ENCODE assay signal across 9 cellular contexts in the genomic region with DNA sequence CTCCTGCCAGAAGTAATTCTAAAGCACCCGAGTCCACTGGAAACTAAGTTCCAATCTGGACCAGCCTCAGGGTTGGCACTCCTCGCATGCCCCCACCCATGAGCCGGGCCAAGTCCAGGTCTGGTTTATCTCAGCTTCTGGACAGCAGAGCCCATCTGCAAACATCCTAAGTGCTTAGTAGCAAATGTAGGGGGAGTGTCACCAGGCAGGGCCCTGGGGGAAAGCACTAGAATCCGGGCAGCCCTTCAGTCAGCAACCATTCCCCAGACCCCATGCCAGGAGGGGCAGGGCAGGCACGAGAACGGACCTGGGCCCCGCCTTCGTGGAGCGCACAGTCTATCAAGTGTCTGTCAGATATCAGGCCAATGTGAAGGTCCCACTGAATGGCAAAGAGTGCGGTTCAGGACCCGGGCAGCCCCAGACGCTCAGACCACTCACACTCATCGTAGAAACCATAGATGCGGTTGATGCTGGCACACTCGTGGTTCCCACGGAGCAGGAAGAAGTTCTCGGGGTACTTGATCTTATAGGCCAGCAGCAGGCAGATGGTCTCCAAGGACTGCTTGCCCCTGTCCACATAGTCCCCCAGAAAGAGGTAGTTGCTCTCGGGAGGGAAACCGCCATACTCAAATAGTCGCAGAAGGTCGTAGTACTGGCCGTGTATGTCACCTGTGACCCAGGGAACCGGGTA. TPM values are rescaled to one million over a fixed set of nuclear protein-coding genes. Genes with fewer than 3 reads are reported as not detected.
DNase-seq lines count a peak whose midpoint lies in the region; ATAC-seq and TF ChIP-seq lines count a peak whose summit lies in the region.
"Had no signal": no experiment of that assay in that cellular context is flagged by ENCODE, and none has a peak within 500 bp of the region (broad histone marks: within the 10 kb centered on the region; RNA-seq: fewer than 3 reads in every experiment).

No MANE protein-coding gene starts in this region.

- TF ChIP-seq CTCF in right atrium auricular region (IDR thresholded peaks at IDR 0.05) (no peak), spleen (IDR thresholded peaks at IDR 0.05 in 8 of 11, conservative IDR thresholded peaks at IDR 0.05 in 3 of 11) (no peak)

- intact Hi-C loops in activated T-helper 1 cell treated with anti-CD3 and anti-CD28 coated beads, Interleukin-12 subunit alpha, Interleukin-12 subunit beta, Interleukin-2, Interleukin-4 antibody, amounts not matched to agents 30 ng/mL and 10 ng/mL and 1 ng/mL, durations not matched to agents 14 hours and 24 hours and 36 hours (cut with micrococcal nuclease) = loop anchor here (5.0 to 10.0 kb wide), 4 partner anchors 133 to 1546 kb away; a partner anchor contains a TSS
- intact Hi-C loops in spleen (cut with DNase I; ENCODE audit: low total_unique reads) (no loop called here), head of caudate nucleus (cut with DNase I) (loop anchor here (5.0 kb wide), 2 partner anchors 67 to 82 kb away; a partner anchor contains a TSS), sciatic nerve (cut with DNase I) (loop anchor here (1.0 kb wide), 1 partner anchor 133 kb away; no protein-coding TSS in a partner anchor)

- peak; percentile 44 to 64 for DNase-seq in HAP-1 (ENCODE audit: low spot score in 2 of 2)
- no peak for DNase-seq in activated T-helper 1 cell treated with anti-CD3 and anti-CD28 coated beads, Interleukin-12 subunit alpha, Interleukin-12 subunit beta, Interleukin-2, Interleukin-4 antibody, amounts not matched to agents 30 ng/mL and 10 ng/mL and 1 ng/mL, durations not matched to agents 14 hours and 24 hours and 36 hours (ENCODE audit: low spot score)
- no peak for DNase-seq in right atrium auricular region (ENCODE audit: low spot score)
- peak; percentile 82 for DNase-seq in spleen
- no peak for DNase-seq in stimulated activated CD8-positive, alpha-beta memory T cell treated with anti-CD3 and anti-CD28 coated beads, Interleukin-4, amount 100 ng/mL, for 48 hours
- no peak for DNase-seq in head of caudate nucleus
- no peak for DNase-seq in sciatic nerve (ENCODE audit: low spot score)
- DNase-seq in NAMALWA (ENCODE audit: low spot score) = no peak

- H3K4me3 Mint-ChIP-seq in activated T-helper 1 cell treated with anti-CD3 and anti-CD28 coated beads, Interleukin-12 subunit alpha, Interleukin-12 subunit beta, Interleukin-2, Interleukin-4 antibody, amounts not matched to agents 30 ng/mL and 10 ng/mL and 1 ng/mL, durations not matched to agents 14 hours and 24 hours and 36 hours = peak overlapping the region; percentile 92

- H3K9me3 ChIP-seq in HAP-1 (no peaks in the 10 kb centered on the region), right atrium auricular region (no peaks in the 10 kb centered on the region), spleen (no peaks in the 10 kb centered on the region)

- H3K27me3 ChIP-seq in HAP-1 (ENCODE audit: low read depth) = no peaks in the 10 kb centered on the region
- H3K27me3 ChIP-seq in right atrium auricular region = no peaks in the 10 kb centered on the region
- no peaks in the 10 kb centered on the region for H3K27me3 ChIP-seq in spleen (replicated peaks in 1 of 7)

- no peaks in the 10 kb centered on the region for H3K9me3 Mint-ChIP-seq in activated T-helper 1 cell treated with anti-CD3 and anti-CD28 coated beads, Interleukin-12 subunit alpha, Interleukin-12 subunit beta, Interleukin-2, Interleukin-4 antibody, amounts not matched to agents 30 ng/mL and 10 ng/mL and 1 ng/mL, durations not matched to agents 14 hours and 24 hours and 36 hours

- TF ChIP-seq POLR2A in spleen (IDR thresholded peaks at IDR 0.05) = no peak

- H3K4me3 ChIP-seq in HAP-1 = peak overlapping the region; percentile 87
- H3K4me3 ChIP-seq in right atrium auricular region = peak overlapping the region; percentile 79 to 93
- H3K4me3 ChIP-seq in spleen = peak overlapping the region; percentile 67 to 99 (median 88)

- peak overlapping the region; percentile 86 for H3K27ac Mint-ChIP-seq in activated T-helper 1 cell treated with anti-CD3 and anti-CD28 coated beads, Interleukin-12 subunit alpha, Interleukin-12 subunit beta, Interleukin-2, Interleukin-4 antibody, amounts not matched to agents 30 ng/mL and 10 ng/mL and 1 ng/mL, durations not matched to agents 14 hours and 24 hours and 36 hours

- no peak for ATAC-seq in sciatic nerve

- peaks cover 38% of the 10 kb centered on the region for H3K4me1 Mint-ChIP-seq in activated T-helper 1 cell treated with anti-CD3 and anti-CD28 coated beads, Interleukin-12 subunit alpha, Interleukin-12 subunit beta, Interleukin-2, Interleukin-4 antibody, amounts not matched to agents 30 ng/mL and 10 ng/mL and 1 ng/mL, durations not matched to agents 14 hours and 24 hours and 36 hours (ENCODE audit: low read depth)

- no peaks in the 10 kb centered on the region for H3K27me3 Mint-ChIP-seq in activated T-helper 1 cell treated with anti-CD3 and anti-CD28 coated beads, Interleukin-12 subunit alpha, Interleukin-12 subunit beta, Interleukin-2, Interleukin-4 antibody, amounts not matched to agents 30 ng/mL and 10 ng/mL and 1 ng/mL, durations not matched to agents 14 hours and 24 hours and 36 hours (ENCODE audit: insufficient read depth)

- in situ Hi-C loops in HAP-1 (cut with MboI; ENCODE audit: low sequenced_read_pairs) = no loop called here

- peaks cover 51% of the 10 kb centered on the region for H3K36me3 ChIP-seq in HAP-1 (replicated peaks)
- peaks cover 36% of the 10 kb centered on the region for H3K36me3 ChIP-seq in right atrium auricular region
- peaks cover 0 to 59% (median 48%) of the 10 kb centered on the region in 6 donors for H3K36me3 ChIP-seq in spleen

- 39 to 56% (median 43%) methylated on average over 17 to 23 of the region's 23 CpGs for WGBS in spleen, 5 donors

- peaks cover 13% of the 10 kb centered on the region for H3K4me1 ChIP-seq in HAP-1
- H3K4me1 ChIP-seq in right atrium auricular region = peaks cover 0 to 33% of the 10 kb centered on the region in 2 donors
- peaks cover 42 to 95% (median 78%) of the 10 kb centered on the region in 6 donors for H3K4me1 ChIP-seq in spleen

- H3K27ac ChIP-seq in right atrium auricular region (peak overlapping the region; percentile 95), spleen (peak overlapping the region; percentile 70 to 99 (median 96))

- peaks cover 28% of the 10 kb centered on the region for H3K36me3 Mint-ChIP-seq in activated T-helper 1 cell treated with anti-CD3 and anti-CD28 coated beads, Interleukin-12 subunit alpha, Interleukin-12 subunit beta, Interleukin-2, Interleukin-4 antibody, amounts not matched to agents 30 ng/mL and 10 ng/mL and 1 ng/mL, durations not matched to agents 14 hours and 24 hours and 36 hours (ENCODE audit: low read depth)

RNA-seq across cellular contexts. Expression of a gene that starts 1.3 kb away (rescaled TPM):
- total RNA-seq in activated T-helper 1 cell treated with anti-CD3 and anti-CD28 coated beads, Interleukin-12 subunit alpha, Interleukin-12 subunit beta, Interleukin-2, Interleukin-4 antibody, amounts not matched to agents 30 ng/mL and 10 ng/mL and 1 ng/mL, durations not matched to agents 14 hours and 24 hours and 36 hours = 260 and 263 TPM in 2 replicates
- total RNA-seq in right atrium auricular region = 100 to 1,000 TPM in 1 of 2 donors, 10 to 100 TPM in 1; 97.8 to 112 TPM
- 100 to 1,000 TPM; 147 to 192 (median 157) TPM for total RNA-seq in spleen
- polyA plus RNA-seq in spleen = 100 to 1,000 TPM; 152 to 207 (median 170) TPM
- 56.2 TPM for total RNA-seq in sciatic nerve

RNA-seq across cellular contexts. Expression of a gene that starts 3.5 kb away (rescaled TPM):
- 131 and 135 TPM in 2 replicates for total RNA-seq in activated T-helper 1 cell treated with anti-CD3 and anti-CD28 coated beads, Interleukin-12 subunit alpha, Interleukin-12 subunit beta, Interleukin-2, Interleukin-4 antibody, amounts not matched to agents 30 ng/mL and 10 ng/mL and 1 ng/mL, durations not matched to agents 14 hours and 24 hours and 36 hours
- total RNA-seq in right atrium auricular region (1 to 10 TPM in 1 of 2 donors, under 1 TPM in 1; 0.33 to 1.4 TPM), spleen (100 to 1,000 TPM in 4 of 7 donors, 10 to 100 TPM in 3; 66.3 to 132 (median 101) TPM), sciatic nerve (7.4 TPM)
- polyA plus RNA-seq in spleen = 100 to 1,000 TPM; 174 to 270 (median 196) TPM
- total RNA-seq: myocyte had no signal

RNA-seq across cellular contexts. Expression of a gene that starts 8.6 kb away (rescaled TPM):
- total RNA-seq in activated T-helper 1 cell treated with anti-CD3 and anti-CD28 coated beads, Interleukin-12 subunit alpha, Interleukin-12 subunit beta, Interleukin-2, Interleukin-4 antibody, amounts not matched to agents 30 ng/mL and 10 ng/mL and 1 ng/mL, durations not matched to agents 14 hours and 24 hours and 36 hours = 30.7 and 31.6 TPM in 2 replicates
- total RNA-seq in right atrium auricular region (1 to 10 TPM; 6.2 to 6.5 TPM), spleen (10 to 100 TPM; 21.6 to 37.5 (median 29.7) TPM), sciatic nerve (23.8 TPM)
- polyA plus RNA-seq in spleen = 10 to 100 TPM; 18.2 to 44.8 (median 37.1) TPM

RNA-seq across cellular contexts. Expression of a gene that starts 15.1 kb away (rescaled TPM):
- 0.62 and 0.81 TPM in 2 replicates for total RNA-seq in activated T-helper 1 cell treated with anti-CD3 and anti-CD28 coated beads, Interleukin-12 subunit alpha, Interleukin-12 subunit beta, Interleukin-2, Interleukin-4 antibody, amounts not matched to agents 30 ng/mL and 10 ng/mL and 1 ng/mL, durations not matched to agents 14 hours and 24 hours and 36 hours
- total RNA-seq in right atrium auricular region = 1 to 10 TPM; 9.7 to 9.9 TPM
- 1 to 10 TPM; 1.9 to 4.4 (median 2.1) TPM for total RNA-seq in spleen
- polyA plus RNA-seq in spleen = 1 to 10 TPM; 1.0 to 2.0 (median 1.8) TPM
- total RNA-seq in sciatic nerve = 8.4 TPM

RNA-seq across cellular contexts. Expression of a gene that starts 27.0 kb away (rescaled TPM):
- 0.64 and 0.73 TPM in 2 replicates for total RNA-seq in activated T-helper 1 cell treated with anti-CD3 and anti-CD28 coated beads, Interleukin-12 subunit alpha, Interleukin-12 subunit beta, Interleukin-2, Interleukin-4 antibody, amounts not matched to agents 30 ng/mL and 10 ng/mL and 1 ng/mL, durations not matched to agents 14 hours and 24 hours and 36 hours
- total RNA-seq in right atrium auricular region (10 to 100 TPM in 1 of 2 donors, 1 to 10 TPM in 1; 2.7 to 18.0 TPM), spleen (10 to 100 TPM in 2 of 7 donors, 1 to 10 TPM in 5; 4.3 to 13.7 (median 6.7) TPM), sciatic nerve (7.5 TPM)
- 1 to 10 TPM; 6.0 to 9.3 (median 9.0) TPM for polyA plus RNA-seq in spleen

Comparison
In these comparisons a context has a peak if more than half of its experiments do, and no peak if none do; other contexts are left out.
1. DNase-seq: peak in HAP-1 (2 of 2) and spleen (single experiment); none in activated T-helper 1 cell treated with anti-CD3 and anti-CD28 coated beads, Interleukin-12 subunit alpha, Interleukin-12 subunit beta, Interleukin-2, Interleukin-4 antibody, amounts not matched to agents 30 ng/mL and 10 ng/mL and 1 ng/mL, durations not matched to agents 14 hours and 24 hours and 36 hours (single experiment), right atrium auricular region (single experiment), stimulated activated CD8-positive, alpha-beta memory T cell treated with anti-CD3 and anti-CD28 coated beads, Interleukin-4, amount 100 ng/mL, for 48 hours (single experiment), head of caudate nucleus (0 of 42), sciatic nerve (single experiment) and NAMALWA (single experiment).
2. Peak in every context shown above with its lines, with median percentiles within 50 percentile points of each other: H3K4me3 ChIP-seq.